Comparison of ENCODE assay signal across 17 cellular contexts in the genomic region with DNA sequence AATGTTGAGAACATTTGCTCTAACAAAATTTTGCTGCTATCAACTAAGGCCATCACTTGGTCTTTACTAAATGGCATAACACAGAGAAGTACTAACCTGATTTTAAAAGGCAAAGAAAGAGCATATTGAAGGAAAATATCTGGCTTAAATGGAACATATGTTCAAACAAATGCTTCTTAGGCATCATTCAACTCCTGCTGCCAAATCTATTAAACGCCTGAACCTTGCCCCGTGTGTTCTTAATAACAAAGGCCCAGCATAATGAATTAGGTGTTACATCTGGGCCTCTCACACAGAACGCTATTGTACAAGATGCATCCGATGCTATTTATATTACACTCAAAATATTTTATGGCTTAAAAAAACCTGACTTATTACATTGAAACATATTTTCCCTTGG.
"Had no signal": no experiment of that assay in that cellular context is flagged by ENCODE, and none has a peak within 500 bp of the region (broad histone marks: within the 10 kb centered on the region; RNA-seq: fewer than 3 reads in every experiment).

No MANE protein-coding gene starts in this region.

- H3K4me1 Mint-ChIP-seq: activated naive CD4-positive, alpha-beta T cell treated with anti-CD3 and anti-CD28 coated beads, Interleukin-2, amount 10 ng/mL, durations not matched to agents 7 days and 5 days; immature natural killer cell; naive B cell; WTC11 had no signal

- H3K27me3 Mint-ChIP-seq: activated naive CD4-positive, alpha-beta T cell treated with anti-CD3 and anti-CD28 coated beads, Interleukin-2, amount 10 ng/mL, durations not matched to agents 7 days and 5 days; naive B cell had no signal

- H3K4me3 Mint-ChIP-seq: activated CD8-positive, alpha-beta T cell treated with anti-CD3 and anti-CD28 coated beads, Interleukin-2, amount 10 ng/mL, durations not matched to agents 7 days and 5 days; activated naive CD4-positive, alpha-beta T cell treated with anti-CD3 and anti-CD28 coated beads, Interleukin-2, amount 10 ng/mL, durations not matched to agents 7 days and 5 days; immature natural killer cell; naive B cell; WTC11 had no signal

- H3K4me1 ChIP-seq: body of pancreas, parathyroid adenoma, right atrium auricular region, stomach had no signal

- H3K27ac Mint-ChIP-seq: activated CD8-positive, alpha-beta T cell treated with anti-CD3 and anti-CD28 coated beads, Interleukin-2, amount 10 ng/mL, durations not matched to agents 7 days and 5 days; activated naive CD4-positive, alpha-beta T cell treated with anti-CD3 and anti-CD28 coated beads, Interleukin-2, amount 10 ng/mL, durations not matched to agents 7 days and 5 days; immature natural killer cell; WTC11 had no signal

- H3K9me3 Mint-ChIP-seq: activated naive CD4-positive, alpha-beta T cell treated with anti-CD3 and anti-CD28 coated beads, Interleukin-2, amount 10 ng/mL, durations not matched to agents 7 days and 5 days; immature natural killer cell; naive B cell; WTC11 had no signal

- H3K9me3 ChIP-seq: body of pancreas, right atrium auricular region, stomach had no signal

- H3K27me3 ChIP-seq: body of pancreas, right atrium auricular region, stomach had no signal

- DNase-seq: activated CD4-positive, alpha-beta T cell treated with anti-CD3 and anti-CD28 coated beads for 48 hours; activated CD8-positive, alpha-beta T cell treated with anti-CD3 and anti-CD28 coated beads, Interleukin-2, amount 10 ng/mL, durations not matched to agents 7 days and 5 days; activated naive CD4-positive, alpha-beta T cell treated with anti-CD3 and anti-CD28 coated beads, Interleukin-2, amount 10 ng/mL, durations not matched to agents 7 days and 5 days; amniotic stem cell; body of pancreas; cerebellar nuclear complex; dermis blood vessel endothelial cell; immature natural killer cell; left cardiac atrium; naive B cell; stomach had no signal

- H3K4me3 ChIP-seq: body of pancreas, lung, right atrium auricular region, skin epidermis, stomach had no signal

- ATAC-seq: activated CD8-positive, alpha-beta T cell treated with anti-CD3 and anti-CD28 coated beads, Interleukin-2, amount 10 ng/mL, durations not matched to agents 7 days and 5 days; body of pancreas; esophagus mucosa; left cardiac atrium; WTC11 had no signal
